ENCODE assay signal across 8 cellular contexts in the genomic region with DNA sequence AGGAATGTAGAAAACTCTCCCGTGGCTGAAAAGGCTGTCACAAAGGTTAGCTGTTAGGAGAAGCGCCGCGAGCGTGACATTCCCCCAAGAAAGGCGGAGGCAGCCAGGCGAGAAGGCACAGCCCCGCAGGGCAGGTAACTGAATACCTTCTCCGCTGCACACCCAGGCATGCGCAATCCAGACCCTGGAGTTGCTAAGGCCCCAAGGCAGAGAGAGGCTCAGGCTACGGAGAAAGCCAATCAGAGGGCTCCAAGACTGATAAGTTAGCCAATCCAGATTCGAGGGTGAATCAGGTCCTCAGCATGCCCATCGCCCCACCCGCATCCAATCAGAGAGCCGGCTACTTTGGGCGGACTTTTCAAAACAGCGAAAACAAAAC. TPM values are rescaled to one million over a fixed set of nuclear protein-coding genes. Genes with fewer than 3 reads are reported as not detected.
DNase-seq lines count a peak whose midpoint lies in the region; ATAC-seq and TF ChIP-seq lines count a peak whose summit lies in the region.

No MANE protein-coding gene starts in this region.

- H3K4me1 Mint-ChIP-seq in Caco-2 (ENCODE audit: low read depth, unreplicated experiment), result peaks cover 10% of the 10 kb centered on the region
- peaks cover 44% of the 10 kb centered on the region for H3K4me1 Mint-ChIP-seq in endothelial cell (ENCODE audit: unreplicated experiment)
- H3K4me1 Mint-ChIP-seq in mesothelial cell of epicardium, result peaks cover 59% of the 10 kb centered on the region

- no peaks in the 10 kb centered on the region for H3K27me3 ChIP-seq in Caco-2 (replicated peaks; ENCODE audit: control insufficient read depth, insufficient read depth, low read length)

- BruUV-seq in Caco-2 (replicated peaks; lab: Mats Ljungman, UMichigan), result no TSS peak

- DNase-seq in Caco-2 (peak; percentile 97 to 99), HT-29 (ENCODE audit: low spot score) (peak; percentile 98), endothelial cell (ENCODE audit: low spot score) (peak; percentile 90), mesothelial cell of epicardium (ENCODE audit: low spot score in 2 of 2, unreplicated experiment in 2 of 2) (peak; percentile 91 to 94)
- peak; percentile 89 for DNase-seq in NK-92 treated with Interleukin-12 subunit alpha and Interleukin-12 subunit beta, amount 100 ng/mL, for 24 hours (lab: John Stamatoyannopoulos, UW)
- peak; percentile 97 for DNase-seq in activated CD8-positive, alpha-beta memory T cell treated with anti-CD3 and anti-CD28 coated beads, Interleukin-2, amount 50 U/mL, for 1 hour (ENCODE audit: extremely low read depth)
- DNase-seq in stimulated activated CD8-positive, alpha-beta memory T cell treated with anti-CD3 and anti-CD28 coated beads, Interleukin-15, amount 100 ng/mL, for 48 hours (ENCODE audit: low read depth in 2 of 2), result peak; percentile 87 to 89

- no peaks in the 10 kb centered on the region for H3K36me3 ChIP-seq in Caco-2 (ENCODE audit: control insufficient read depth, insufficient read depth, low read length)

- H3K4me3 Mint-ChIP-seq in Caco-2 (ENCODE audit: unreplicated experiment) (peak overlapping the region; percentile 98), endothelial cell (ENCODE audit: unreplicated experiment) (peak overlapping the region; percentile 99), mesothelial cell of epicardium (peak overlapping the region; percentile 97)

- intact Hi-C loops in Caco-2 (cut with micrococcal nuclease; ENCODE audit: unreplicated experiment), result loop anchor here (1.0 to 5.0 kb wide), 4 partner anchors 10 to 104 kb away; no protein-coding TSS in a partner anchor

- no peaks in the 10 kb centered on the region for H3K9me3 Mint-ChIP-seq in Caco-2 (ENCODE audit: unreplicated experiment)
- H3K9me3 Mint-ChIP-seq in endothelial cell (ENCODE audit: unreplicated experiment), result no peaks in the 10 kb centered on the region
- H3K9me3 Mint-ChIP-seq in mesothelial cell of epicardium, result no peaks in the 10 kb centered on the region

- H3K27ac Mint-ChIP-seq in Caco-2 (ENCODE audit: unreplicated experiment) (peak overlapping the region; percentile 99), endothelial cell (ENCODE audit: unreplicated experiment) (peak overlapping the region; percentile 100), mesothelial cell of epicardium (peak overlapping the region; percentile 100)

- TF ChIP-seq CTCF in Caco-2 (IDR thresholded peaks at IDR 0.05; ENCODE audit: insufficient read depth in 1 of 2, low read depth in 1 of 2, low read length in 1 of 2, severe bottlenecking in 1 of 2, unreplicated experiment in 1 of 2) (no peak), endothelial cell (IDR thresholded peaks at IDR 0.05; ENCODE audit: unreplicated experiment) (no peak), mesothelial cell of epicardium (IDR thresholded peaks at IDR 0.05; ENCODE audit: unreplicated experiment) (no peak)

- POLR2A ChIA-PET in Caco-2 (lab: Charles Lee), result interaction anchor here (0.7 to 2.3 kb wide), 2 partner anchors 10 to 34 kb away, joined by 3 to 8 read pairs; no protein-coding TSS in a partner anchor

- H3K9me3 ChIP-seq in Caco-2, result no peaks in the 10 kb centered on the region

- H3K27me3 Mint-ChIP-seq in Caco-2 (ENCODE audit: insufficient read depth, unreplicated experiment) (no peaks in the 10 kb centered on the region), endothelial cell (ENCODE audit: unreplicated experiment) (peaks cover 8% of the 10 kb centered on the region), mesothelial cell of epicardium (ENCODE audit: low read depth) (peaks cover 4% of the 10 kb centered on the region)

- H3K36me3 Mint-ChIP-seq in Caco-2 (ENCODE audit: insufficient read depth, unreplicated experiment), result peaks cover 31% of the 10 kb centered on the region
- H3K36me3 Mint-ChIP-seq in endothelial cell (ENCODE audit: low read depth, unreplicated experiment), result peaks cover 13% of the 10 kb centered on the region
- peaks cover 6% of the 10 kb centered on the region for H3K36me3 Mint-ChIP-seq in mesothelial cell of epicardium

- H3K4me3 ChIP-seq in Caco-2 (ENCODE audit: low read depth, low read length), result peak overlapping the region; percentile 63

- no peaks in the 10 kb centered on the region for H3K4me1 ChIP-seq in Caco-2

- ATAC-seq in GM21360 (IDR thresholded peaks at IDR 0.05; ENCODE audit: unreplicated experiment), result peak; percentile 84

- CTCF ChIA-PET in Caco-2 (lab: Charles Lee), result interaction anchor here (0.8 kb wide), 1 partner anchor 10 kb away, joined by 3 read pairs; no protein-coding TSS in a partner anchor

RNA-seq across cellular contexts. Expression of a gene that starts 0.5 kb away (rescaled TPM):
- 25.6 and 26.0 TPM in 2 replicates for total RNA-seq in Caco-2 (2022)
- 5.6 and 6.0 TPM in 2 replicates for total RNA-seq in HT-29 (2014; rRNA removed; shearing (Covaris generic))
- 67.0 TPM for total RNA-seq in endothelial cell (ENCODE audit: unreplicated experiment)
- total RNA-seq in mesothelial cell of epicardium, result 84.5 to 89.3 TPM (median 86.5 TPM) in 3 replicates

Comparison
In these comparisons a context has a peak if more than half of its experiments do, and no peak if none do; other contexts are left out.
1. Peak in every context shown above with its lines: DNase-seq, ATAC-seq and H3K4me3 ChIP-seq.